In genomic region chr12:77894548-77894947, GRCh38 we compare ENCODE assay signal across 18 cellular contexts.
DNase-seq lines count a peak whose midpoint lies in the region; ATAC-seq, FAIRE-seq and TF ChIP-seq lines count a peak whose summit lies in the region.
"Had no signal": no experiment of that assay in that cellular context is flagged by ENCODE, and none has a peak within 500 bp of the region (broad histone marks: within the 10 kb centered on the region; RNA-seq: fewer than 3 reads in every experiment).

No MANE protein-coding gene starts in this region.

- no peak overlapping the region for H3K14ac ChIP-seq in H1 (ENCODE audit: insufficient read length)

- H2AFZ ChIP-seq in OCI-LY7 (ENCODE audit: low read length) (peak overlapping the region; percentile 59; the same call in 1 of the 2 replicates), H1 (ENCODE audit: low read length) (0 out of 2 replicates have a peak overlapping the region, but pooled peaks have one; percentile 48)

- no peak overlapping the region for H3K4me3 ChIP-seq in A549
- no peak overlapping the region for H3K4me3 ChIP-seq in OCI-LY7 (ENCODE audit: low read depth, low read length, poor library complexity, severe bottlenecking)
- H3K4me3 ChIP-seq in H1 (ENCODE audit: extremely low read depth in 1 of 4, insufficient read depth in 2 of 4, low read depth in 3 of 4, low read length in 4 of 4): no peak overlapping the region
- no peak overlapping the region for H3K4me3 ChIP-seq in mesendoderm (ENCODE audit: low read length)
- H3K4me3 ChIP-seq: Peyer's patch, SK-N-MC had no signal

- H3K23ac ChIP-seq in H1 (ENCODE audit: insufficient read length) (no peak overlapping the region), mesendoderm (ENCODE audit: low read length) (no peak overlapping the region)

- POLR2A ChIA-PET in A549 (lab: Yijun Ruan, JAX) (no interaction called here), OCI-LY7 (lab: Charles Lee) (no interaction called here), H1 (lab: Charles Lee; ENCODE audit: partially characterized antibody) (no interaction called here)

- no peak overlapping the region for H2BK15ac ChIP-seq in H1 (ENCODE audit: low read length)
- no peak overlapping the region for H2BK15ac ChIP-seq in mesendoderm (replicated peaks; ENCODE audit: low read depth)

- H3K23me2 ChIP-seq in H1 (ENCODE audit: low read depth, low read length): no peaks in the 10 kb centered on the region

- no peak overlapping the region for H2BK20ac ChIP-seq in H1 (ENCODE audit: low read length)

- H4K8ac ChIP-seq in H1 (ENCODE audit: extremely low read depth, insufficient read depth, low read length): no peak overlapping the region
- no peak overlapping the region for H4K8ac ChIP-seq in mesendoderm (ENCODE audit: low read depth, low read length)

- no peaks in the 10 kb centered on the region for H3K36me3 ChIP-seq in OCI-LY7 (ENCODE audit: insufficient read depth, low read length)
- no peaks in the 10 kb centered on the region for H3K36me3 ChIP-seq in H1 (ENCODE audit: control insufficient read depth in 2 of 4, insufficient read depth in 4 of 4, low read length in 3 of 4)
- no peaks in the 10 kb centered on the region for H3K36me3 ChIP-seq in mesendoderm (ENCODE audit: control insufficient read depth, insufficient read depth, low read length)
- H3K36me3 ChIP-seq: BE2C, Peyer's patch had no signal

- no peaks in the 10 kb centered on the region for H4K20me1 ChIP-seq in OCI-LY7 (ENCODE audit: insufficient read depth, low read length)
- H4K20me1 ChIP-seq in H1 (replicated peaks in 1 of 2; ENCODE audit: control insufficient read depth in 1 of 2, insufficient read depth in 2 of 2, low read length in 2 of 2): no peaks in the 10 kb centered on the region

- no peak for TF ChIP-seq EP300 in A549 (IDR thresholded peaks at IDR 0.05)
- TF ChIP-seq EP300 in H1 (IDR thresholded peaks at IDR 0.05; ENCODE audit: borderline replicate concordance in 1 of 2, low read depth in 2 of 2, low read length in 2 of 2): no peak

- WGBS in A549 (ENCODE audit: missing lambda C conversion rate): 78% methylated on average over 2 of the region's 2 CpGs
- 68% methylated on average over 2 of the region's 2 CpGs; no CpG with 5 or more reads in 1 of the 2 experiments for WGBS in H1 (ENCODE audit: extremely low coverage in 1 of 2, insufficient coverage in 1 of 2, insufficient read length in 1 of 2, insufficient replicate concordance in 2 of 2, low coverage in 1 of 2, low lambda C conversion rate in 2 of 2, missing lambda C conversion rate in 1 of 2), 2 experiments
- WGBS in mesendoderm (ENCODE audit: extremely low coverage, insufficient coverage, low lambda C conversion rate): no CpG with 5 or more reads among the region's 2 CpGs

- H3K79me1 ChIP-seq in H1 (ENCODE audit: low read depth, low read length) (no peaks in the 10 kb centered on the region), mesendoderm (ENCODE audit: low read length) (no peaks in the 10 kb centered on the region)

- no peak overlapping the region for H3K56ac ChIP-seq in H1 (replicated peaks; ENCODE audit: insufficient read length, low read depth, low read length)
- no peak overlapping the region for H3K56ac ChIP-seq in mesendoderm (ENCODE audit: low read length)

- intact Hi-C loops in OCI-LY7 (cut with micrococcal nuclease; ENCODE audit: unreplicated experiment): no loop called here

- BruUV-seq in OCI-LY7 (replicated peaks; lab: Mats Ljungman, UMichigan): no TSS peak

- peak in 1 of 2 experiments; percentile 64; a peak in 2 of 6 replicates for ATAC-seq in A549
- ATAC-seq: Right ventricle myocardium inferior had no signal

- H3K4me1 ChIP-seq in A549: peaks cover 29% of the 10 kb centered on the region
- peaks cover 33% of the 10 kb centered on the region for H3K4me1 ChIP-seq in OCI-LY7 (ENCODE audit: insufficient read depth, low read length, poor library complexity, severe bottlenecking)
- H3K4me1 ChIP-seq in H1 (replicated peaks in 1 of 4; ENCODE audit: control insufficient read depth in 3 of 4, insufficient read depth in 4 of 4, low read length in 3 of 4): peaks cover 0 to 2% (median 0%) of the 10 kb centered on the region in 4 experiments; a peak in 1 of 7 replicates
- no peaks in the 10 kb centered on the region for H3K4me1 ChIP-seq in mesendoderm (ENCODE audit: control insufficient read depth, low read depth, low read length)
- H3K4me1 ChIP-seq: BE2C had no signal

- no peaks in the 10 kb centered on the region for H3K9me2 ChIP-seq in OCI-LY7 (ENCODE audit: insufficient read depth, low read length)

- no peak for TF ChIP-seq CTCF in A549 (IDR thresholded peaks at IDR 0.05)
- TF ChIP-seq CTCF in OCI-LY7 (conservative IDR thresholded peaks at IDR 0.05; ENCODE audit: low read length): no peak
- TF ChIP-seq CTCF in H1 (IDR thresholded peaks at IDR 0.05; ENCODE audit: control extremely low read depth in 1 of 3, insufficient read depth in 1 of 3, low read depth in 1 of 3, low read length in 3 of 3): no peak

- no peak for FAIRE-seq in A549 (lab: Jason Lieb, UNC)
- no peak for FAIRE-seq in H1 (lab: Jason Lieb, UNC)
- FAIRE-seq: GM12892 had no signal

- H3K4me2 ChIP-seq in A549 (peak overlapping the region; percentile 53), OCI-LY7 (ENCODE audit: low read length) (peak overlapping the region; percentile 46), H1 (ENCODE audit: insufficient read depth in 1 of 2, low read depth in 2 of 2, low read length in 2 of 2) (0 out of 4 replicates have a peak overlapping the region, but pooled peaks of 1 of the 2 experiments have one; percentile 17), mesendoderm (ENCODE audit: low read length) (no peak overlapping the region)

- H3K4ac ChIP-seq in H1 (replicated peaks; ENCODE audit: insufficient read length, low read depth, low read length) (no peak overlapping the region), mesendoderm (ENCODE audit: low read depth, low read length) (no peak overlapping the region)

- CTCF ChIA-PET in A549 (lab: Yijun Ruan, JAX) (interaction anchor here (2.2 kb wide), 1 partner anchor 31 kb away, joined by 4 read pairs; no protein-coding TSS in a partner anchor), OCI-LY7 (lab: Charles Lee; ENCODE audit: unreplicated experiment) (no interaction called here), H1 (lab: Charles Lee; ENCODE audit: partially characterized antibody) (interaction anchor here (0.8 to 1.1 kb wide), 2 partner anchors 30 to 42 kb away, joined by 3 to 6 read pairs; no protein-coding TSS in a partner anchor)

- no peak overlapping the region for H2BK120ac ChIP-seq in H1 (replicated peaks; ENCODE audit: low read depth, low read length)
- H2BK120ac ChIP-seq in mesendoderm (ENCODE audit: low read depth, low read length): no peak overlapping the region

- H2BK5ac ChIP-seq in H1 (ENCODE audit: low read depth, low read length) (no peak overlapping the region), mesendoderm (ENCODE audit: low read length) (no peak overlapping the region)

- H4K5ac ChIP-seq in H1 (ENCODE audit: insufficient read length, low read depth, low read length) (no peak overlapping the region), mesendoderm (ENCODE audit: low read length) (no peak overlapping the region)

- TF ChIP-seq POLR2A in A549 (IDR thresholded peaks at IDR 0.05; ENCODE audit: low read length): no peak
- TF ChIP-seq POLR2A in H1 (IDR thresholded peaks at IDR 0.05; ENCODE audit: control extremely low read depth in 1 of 2, low read depth in 2 of 2, low read length in 2 of 2): no peak

- H3K9ac ChIP-seq in H1 (replicated peaks in 1 of 4; ENCODE audit: extremely low read depth in 1 of 4, low read depth in 3 of 4, low read length in 3 of 4) (no peak overlapping the region), mesendoderm (ENCODE audit: low read length) (no peak overlapping the region)

- TF ChIP-seq RAD21 in A549 (conservative IDR thresholded peaks at IDR 0.05 in 1 of 2, IDR thresholded peaks at IDR 0.05 in 1 of 2) (no peak), H1 (IDR thresholded peaks at IDR 0.05 in 1 of 2, conservative IDR thresholded peaks at IDR 0.05 in 1 of 2; ENCODE audit: low read depth in 2 of 2, low read length in 2 of 2) (no peak)

- no peak overlapping the region for H4K91ac ChIP-seq in H1 (replicated peaks; ENCODE audit: insufficient read length, low read length)

- H2AK5ac ChIP-seq in H1 (ENCODE audit: low read depth, low read length) (no peak overlapping the region), mesendoderm (ENCODE audit: low read length) (no peak overlapping the region)

- no peak overlapping the region for H2BK12ac ChIP-seq in H1 (ENCODE audit: low read depth, low read length)

- H3K27me3 ChIP-seq in H1 (replicated peaks in 1 of 4; ENCODE audit: control insufficient read depth in 3 of 4, extremely low read depth in 1 of 4, insufficient read depth in 3 of 4, low read length in 3 of 4): no peaks in the 10 kb centered on the region
- H3K27me3 ChIP-seq in mesendoderm (ENCODE audit: insufficient read depth, low read length, poor library complexity): no peaks in the 10 kb centered on the region
- H3K27me3 ChIP-seq: BE2C, Peyer's patch had no signal

- H3K18ac ChIP-seq in H1 (ENCODE audit: extremely low read depth, low read length) (no peak overlapping the region), mesendoderm (ENCODE audit: low read length) (no peak overlapping the region)

- H3K79me2 ChIP-seq in OCI-LY7 (ENCODE audit: insufficient read depth, low read depth, low read length) (no peaks in the 10 kb centered on the region), H1 (ENCODE audit: control insufficient read depth in 1 of 2, insufficient read depth in 2 of 2, low read length in 2 of 2) (no peaks in the 10 kb centered on the region), mesendoderm (ENCODE audit: control insufficient read depth, insufficient read depth, low read length) (no peaks in the 10 kb centered on the region)

- no peaks in the 10 kb centered on the region for H3K9me3 ChIP-seq in A549
- no peaks in the 10 kb centered on the region for H3K9me3 ChIP-seq in OCI-LY7 (ENCODE audit: low read length)
- H3K9me3 ChIP-seq in H1 (ENCODE audit: insufficient read depth in 2 of 2, low read depth in 1 of 2, low read length in 1 of 2): no peaks in the 10 kb centered on the region
- H3K9me3 ChIP-seq: BE2C, Peyer's patch had no signal

- H3K27ac ChIP-seq in A549 (peak overlapping the region in 1 of 2 experiments; percentile 40; a peak in 2 of 6 replicates), OCI-LY7 (ENCODE audit: low read depth, low read length, poor library complexity, severe bottlenecking) (no peak overlapping the region), H1 (ENCODE audit: low read depth, low read length) (no peak overlapping the region), mesendoderm (ENCODE audit: low read depth, low read length) (no peak overlapping the region)
- H3K27ac ChIP-seq: Peyer's patch, SK-N-MC had no signal

- no peak for DNase-seq in A549 (ENCODE audit: low read depth in 1 of 2, low spot score in 1 of 2)
- DNase-seq in OCI-LY7 (ENCODE audit: low spot score): no peak
- no peak for DNase-seq in H1 (ENCODE audit: low read depth in 1 of 2, low spot score in 2 of 2)
- DNase-seq in mesendoderm: peak; percentile 24
- DNase-seq in NCI-H446 treated with DMSO at 0.1 percent for 48 hours (lab: John Stamatoyannopoulos, UW): no peak
- no peak for DNase-seq in NOMO-1 treated with dmso at 0.1 percent for 144 hours (lab: John Stamatoyannopoulos, UW; ENCODE audit: unreplicated experiment)
- DNase-seq in DMS114 treated with DMSO at 0.1 percent for 48 hours (lab: John Stamatoyannopoulos, UW; ENCODE audit: unreplicated experiment): no peak
- DNase-seq: BE2C; CD4-positive, alpha-beta T cell; HFFc6; NCI-H1048; NCI-H146; NCI-H2081; NCI-H510A treated with DMSO at 0.1 percent for 48 hours had no signal

TF ChIP-seq in H1, 55 proteins besides CTCF, POLR2A, EP300 and RAD21 (continues in another document):
- no peak for TF ChIP-seq JUND (IDR thresholded peaks at IDR 0.05; ENCODE audit: low read length)
